Comparison of ENCODE assay signal across 1 cellular context in genomic region chr15:73862276-73862675, GRCh38.
TF ChIP-seq lines count a peak whose summit lies in the region.

No MANE protein-coding gene starts in this region.

TF ChIP-seq in GM23338, 12 proteins besides CTCF, POLR2A, EP300 and RAD21 (continued from another document):
- TF ChIP-seq, protein P1, sequence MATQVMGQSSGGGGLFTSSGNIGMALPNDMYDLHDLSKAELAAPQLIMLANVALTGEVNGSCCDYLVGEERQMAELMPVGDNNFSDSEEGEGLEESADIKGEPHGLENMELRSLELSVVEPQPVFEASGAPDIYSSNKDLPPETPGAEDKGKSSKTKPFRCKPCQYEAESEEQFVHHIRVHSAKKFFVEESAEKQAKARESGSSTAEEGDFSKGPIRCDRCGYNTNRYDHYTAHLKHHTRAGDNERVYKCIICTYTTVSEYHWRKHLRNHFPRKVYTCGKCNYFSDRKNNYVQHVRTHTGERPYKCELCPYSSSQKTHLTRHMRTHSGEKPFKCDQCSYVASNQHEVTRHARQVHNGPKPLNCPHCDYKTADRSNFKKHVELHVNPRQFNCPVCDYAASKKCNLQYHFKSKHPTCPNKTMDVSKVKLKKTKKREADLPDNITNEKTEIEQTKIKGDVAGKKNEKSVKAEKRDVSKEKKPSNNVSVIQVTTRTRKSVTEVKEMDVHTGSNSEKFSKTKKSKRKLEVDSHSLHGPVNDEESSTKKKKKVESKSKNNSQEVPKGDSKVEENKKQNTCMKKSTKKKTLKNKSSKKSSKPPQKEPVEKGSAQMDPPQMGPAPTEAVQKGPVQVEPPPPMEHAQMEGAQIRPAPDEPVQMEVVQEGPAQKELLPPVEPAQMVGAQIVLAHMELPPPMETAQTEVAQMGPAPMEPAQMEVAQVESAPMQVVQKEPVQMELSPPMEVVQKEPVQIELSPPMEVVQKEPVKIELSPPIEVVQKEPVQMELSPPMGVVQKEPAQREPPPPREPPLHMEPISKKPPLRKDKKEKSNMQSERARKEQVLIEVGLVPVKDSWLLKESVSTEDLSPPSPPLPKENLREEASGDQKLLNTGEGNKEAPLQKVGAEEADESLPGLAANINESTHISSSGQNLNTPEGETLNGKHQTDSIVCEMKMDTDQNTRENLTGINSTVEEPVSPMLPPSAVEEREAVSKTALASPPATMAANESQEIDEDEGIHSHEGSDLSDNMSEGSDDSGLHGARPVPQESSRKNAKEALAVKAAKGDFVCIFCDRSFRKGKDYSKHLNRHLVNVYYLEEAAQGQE (IDR thresholded peaks at IDR 0.05; ENCODE audit: unreplicated experiment), result no peak
- no peak for TF ChIP-seq ZNF462 (CRISPR knock-in tag; IDR thresholded peaks at IDR 0.05)
